11 cellular contexts compared by ENCODE assay signal in the genomic region with DNA sequence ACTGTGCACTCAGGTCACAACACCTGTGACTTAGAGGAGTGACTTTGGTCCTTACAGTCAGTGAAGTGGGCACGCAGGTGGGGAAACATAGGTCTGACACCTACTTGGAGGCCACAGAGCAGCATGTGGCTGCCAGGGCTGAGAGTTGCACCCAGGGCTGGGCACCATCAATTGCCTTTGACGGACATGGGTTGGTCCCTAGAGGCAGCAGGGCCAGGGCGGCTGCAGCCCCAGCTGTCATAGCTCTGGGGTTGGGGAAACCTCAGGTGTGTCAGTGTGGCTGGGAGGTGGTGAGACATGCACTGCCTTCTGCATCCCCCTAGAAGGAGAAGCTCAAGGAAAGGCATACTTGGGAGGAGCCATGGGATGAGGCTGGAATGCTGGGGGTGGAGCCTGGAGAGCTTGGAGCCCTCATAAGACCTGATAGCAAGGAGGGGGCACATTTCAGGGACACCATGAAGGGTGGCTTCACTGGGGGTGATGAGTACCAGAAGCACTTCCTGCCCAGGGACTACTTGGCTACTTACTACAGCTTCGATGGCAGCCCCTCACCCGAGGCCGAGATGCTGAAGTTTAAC. TPM values are rescaled to one million over a fixed set of nuclear protein-coding genes. Genes with fewer than 3 reads are reported as not detected.
DNase-seq lines count a peak whose midpoint lies in the region; ATAC-seq and TF ChIP-seq lines count a peak whose summit lies in the region.
"Had no signal": no experiment of that assay in that cellular context is flagged by ENCODE, and none has a peak within 500 bp of the region (broad histone marks: within the 10 kb centered on the region; RNA-seq: fewer than 3 reads in every experiment).

A gene (plus strand): TSS at position 440 of the 578 bp plus-strand sequence. CDS start 16 bp downstream, at position 456.

- no peak within 1 kb of the TSS for H3K4me3 ChIP-seq in SJCRH30
- peak within 1 kb of the TSS; percentile 54 for H3K4me3 ChIP-seq in fibroblast of pulmonary artery (replicated peaks; ENCODE audit: low read depth, low read length)
- H3K4me3 ChIP-seq in mucosa of rectum (ENCODE audit: low read length in 2 of 2), result peak within 1 kb of the TSS; percentile 48 to 49
- H3K4me3 ChIP-seq in suprapubic skin, result peak within 1 kb of the TSS; percentile 31

- no peaks in the 10 kb centered on the region for H3K27me3 ChIP-seq in SJCRH30
- no peaks in the 10 kb centered on the region for H3K27me3 ChIP-seq in mucosa of rectum (ENCODE audit: control insufficient read depth in 2 of 2, insufficient read depth in 2 of 2, low read length in 2 of 2)
- no peaks in the 10 kb centered on the region for H3K27me3 ChIP-seq in suprapubic skin

- no peaks in the 10 kb centered on the region for H3K9me3 Mint-ChIP-seq in stimulated activated naive CD8-positive, alpha-beta T cell treated with anti-CD3 and anti-CD28 coated beads, Interleukin-15, amount 100 ng/mL, for 72 hours

- peaks cover 28% of the 10 kb centered on the region for H3K4me1 ChIP-seq in SJCRH30
- peaks cover 14 to 29% of the 10 kb centered on the region in 2 donors for H3K4me1 ChIP-seq in mucosa of rectum (ENCODE audit: control insufficient read depth in 2 of 2, insufficient read depth in 2 of 2, low read length in 2 of 2)
- H3K4me1 ChIP-seq in suprapubic skin, result peaks cover 28% of the 10 kb centered on the region

- ATAC-seq in stimulated activated naive CD8-positive, alpha-beta T cell treated with anti-CD3 and anti-CD28 coated beads, Interleukin-15, Interleukin-2, amounts not matched to agents 100 U/mL and 50 U/mL, for 24 hours, result no peak
- no peak for ATAC-seq in stimulated activated naive CD8-positive, alpha-beta T cell treated with anti-CD3 and anti-CD28 coated beads, Interleukin-15, amount 100 ng/mL, for 72 hours
- ATAC-seq: stimulated activated naive B cell treated with anti-CD40 and anti-IgM and Interleukin-4, amounts not matched to agents 10 μg/mL and 1 μg/mL and 100 μg/mL, for 72 hours had no signal

- 60% methylated on average over 3 of the region's 6 CpGs for WGBS in suprapubic skin

- no peak within 1 kb of the TSS for H3K4me3 Mint-ChIP-seq in stimulated activated naive CD8-positive, alpha-beta T cell treated with anti-CD3 and anti-CD28 coated beads, Interleukin-15, amount 100 ng/mL, for 72 hours
- H3K4me3 Mint-ChIP-seq: stimulated activated naive B cell treated with anti-CD40 and anti-IgM and Interleukin-4, amounts not matched to agents 10 μg/mL and 1 μg/mL and 100 μg/mL, for 72 hours had no signal

- H3K9ac ChIP-seq in mucosa of rectum (ENCODE audit: low read depth in 1 of 2, low read length in 2 of 2), result peak within 1 kb of the TSS in 1 of 2 donors; percentile 34

- H3K36me3 ChIP-seq in SJCRH30 (no peaks in the 10 kb centered on the region), mucosa of rectum (ENCODE audit: control insufficient read depth in 2 of 2, insufficient read depth in 2 of 2, low read length in 2 of 2) (no peaks in the 10 kb centered on the region), suprapubic skin (no peaks in the 10 kb centered on the region)

- TF ChIP-seq CTCF in fibroblast of pulmonary artery (IDR thresholded peaks at IDR 0.05; ENCODE audit: low read length, missing control alignments) (no peak), suprapubic skin (IDR thresholded peaks at IDR 0.05) (no peak)

- TF ChIP-seq EP300 in suprapubic skin (IDR thresholded peaks at IDR 0.05), result no peak

- no peak for TF ChIP-seq POLR2A in suprapubic skin (IDR thresholded peaks at IDR 0.05)

- H3K4me1 Mint-ChIP-seq in stimulated activated naive CD8-positive, alpha-beta T cell treated with anti-CD3 and anti-CD28 coated beads, Interleukin-15, amount 100 ng/mL, for 72 hours, result no peaks in the 10 kb centered on the region
- H3K4me1 Mint-ChIP-seq: stimulated activated naive B cell treated with anti-CD40 and anti-IgM and Interleukin-4, amounts not matched to agents 10 μg/mL and 1 μg/mL and 100 μg/mL, for 72 hours had no signal

- DNase-seq in SJCRH30, result no peak
- DNase-seq in fibroblast of pulmonary artery (ENCODE audit: low read depth), result peak; percentile 49
- DNase-seq in suprapubic skin (ENCODE audit: low spot score in 2 of 2), result no peak
- DNase-seq in SK-N-DZ (ENCODE audit: low spot score), result no peak
- no peak for DNase-seq in stimulated activated naive CD8-positive, alpha-beta T cell treated with anti-CD3 and anti-CD28 coated beads, Interleukin-15, Interleukin-2, amounts not matched to agents 100 U/mL and 50 U/mL, for 24 hours
- DNase-seq in stimulated activated naive CD8-positive, alpha-beta T cell treated with anti-CD3 and anti-CD28 coated beads, Interleukin-15, amount 100 ng/mL, for 72 hours, result no peak
- no peak for DNase-seq in NCI-H2029 (lab: John Stamatoyannopoulos, UW)
- DNase-seq: central memory CD4-positive, alpha-beta T cell; H7; stimulated activated naive B cell treated with anti-CD40 and anti-IgM and Interleukin-4, amounts not matched to agents 10 μg/mL and 1 μg/mL and 100 μg/mL, for 72 hours had no signal

- H3K27me3 Mint-ChIP-seq in stimulated activated naive CD8-positive, alpha-beta T cell treated with anti-CD3 and anti-CD28 coated beads, Interleukin-15, amount 100 ng/mL, for 72 hours, result no peaks in the 10 kb centered on the region

- H3K9me3 ChIP-seq in SJCRH30 (replicated peaks), result peaks cover 3% of the 10 kb centered on the region; the same call in 1 of the 2 replicates
- no peaks in the 10 kb centered on the region for H3K9me3 ChIP-seq in mucosa of rectum (ENCODE audit: control insufficient read depth in 2 of 2, low read length in 2 of 2)
- no peaks in the 10 kb centered on the region for H3K9me3 ChIP-seq in suprapubic skin

- H3K27ac Mint-ChIP-seq in stimulated activated naive CD8-positive, alpha-beta T cell treated with anti-CD3 and anti-CD28 coated beads, Interleukin-15, amount 100 ng/mL, for 72 hours, result no peak within 1 kb of the TSS
- H3K27ac Mint-ChIP-seq: stimulated activated naive B cell treated with anti-CD40 and anti-IgM and Interleukin-4, amounts not matched to agents 10 μg/mL and 1 μg/mL and 100 μg/mL, for 72 hours had no signal

- H3K27ac ChIP-seq in SJCRH30, result peak within 1 kb of the TSS; percentile 58; the same call in 1 of the 2 replicates
- peak within 1 kb of the TSS; percentile 78 to 82 for H3K27ac ChIP-seq in mucosa of rectum (ENCODE audit: low read depth in 2 of 2, low read length in 2 of 2)
- peak within 1 kb of the TSS; percentile 77 for H3K27ac ChIP-seq in suprapubic skin

RNA-seq across cellular contexts. Expression of the gene that starts here (rescaled TPM):
- total RNA-seq in SJCRH30 (2014; rRNA removed; shearing (Covaris generic)), result 0.08 and 0.24 TPM in 2 replicates
- 1 to 10 TPM; 1.3 to 9.7 (median 4.2) TPM for total RNA-seq in suprapubic skin
- not detected in 2 replicates for polyA plus RNA-seq in SK-N-DZ (2014; cell fraction: cytosol; rRNA removed)
- 0.22 TPM in 1 of 2 replicates, not detected in the other for polyA plus RNA-seq in SK-N-DZ (2014; cell fraction: nucleus; rRNA removed)
